8 cellular contexts compared by ENCODE assay signal in the genomic region with DNA sequence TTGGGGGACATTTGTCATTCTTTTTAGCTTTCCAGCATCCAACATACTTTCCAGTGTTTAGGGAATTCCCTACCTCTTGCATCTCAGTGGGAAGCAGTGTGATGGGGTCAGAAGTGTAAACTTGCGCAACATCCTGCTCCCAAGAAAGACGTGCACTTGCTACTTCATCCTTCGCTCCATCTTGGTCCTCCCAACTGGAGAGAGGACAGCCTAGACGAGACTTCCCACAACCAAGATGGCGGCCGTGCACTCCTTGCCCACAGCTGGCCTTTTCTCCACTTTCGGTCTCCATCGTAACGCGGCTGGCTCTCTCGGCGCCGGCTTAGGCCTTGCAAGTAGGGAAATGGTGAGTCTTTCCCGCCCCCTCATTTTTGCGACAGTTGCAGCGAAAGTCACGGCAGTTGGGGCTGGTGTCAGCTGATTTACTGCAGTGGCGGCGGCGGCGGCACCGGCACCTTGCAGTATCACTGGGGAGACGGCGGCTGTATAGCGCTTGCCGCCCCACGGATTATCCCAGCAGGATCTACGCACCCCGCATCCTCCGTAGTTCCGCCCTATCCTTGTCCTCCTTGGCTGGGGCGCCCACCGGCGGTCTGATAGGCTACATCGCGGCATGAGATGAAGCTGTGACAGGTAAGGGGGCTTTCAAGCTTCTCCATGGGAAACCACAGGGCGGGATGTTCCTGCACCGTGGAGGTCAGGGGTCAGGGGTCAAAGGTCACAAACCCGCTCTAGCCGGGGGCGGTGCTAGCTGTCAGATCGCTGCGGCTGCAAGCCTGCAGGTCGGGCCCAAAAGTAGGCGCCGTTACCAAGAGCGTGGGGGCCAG. TPM values are rescaled to one million over a fixed set of nuclear protein-coding genes. Genes with fewer than 3 reads are reported as not detected.
A peak's percentile ranks its signal among the peaks of the same experiment; 100 is the strongest.
DNase-seq lines count a peak whose midpoint lies in the region; ATAC-seq and TF ChIP-seq lines count a peak whose summit lies in the region.

WDR7 (plus strand) TSS at position 416 of the 827 bp plus-strand sequence. CDS start 21,157 bp downstream, outside the sequence.

- H3K27me3 ChIP-seq in H7 (ENCODE audit: control insufficient read depth, insufficient read depth, low read length) = no peaks in the 10 kb centered on the region

- peaks cover 5% of the 10 kb centered on the region for H3K36me3 Mint-ChIP-seq in natural killer cell treated with Interleukin-12 subunit alpha and Interleukin-12 subunit beta and Interleukin-15 and Interleukin-18, amount 100 ng/mL, for 72 hours

- no peaks in the 10 kb centered on the region for H3K27me3 Mint-ChIP-seq in natural killer cell treated with Interleukin-12 subunit alpha and Interleukin-12 subunit beta and Interleukin-15 and Interleukin-18, amount 100 ng/mL, for 72 hours

- ATAC-seq in natural killer cell treated with Interleukin-12 subunit alpha and Interleukin-12 subunit beta and Interleukin-15 and Interleukin-18, amount 100 ng/mL, for 72 hours = peak; percentile 91 to 95
- peak; percentile 94 for ATAC-seq in stimulated activated naive CD8-positive, alpha-beta T cell treated with anti-CD3 and anti-CD28 coated beads, Interleukin-15, Interleukin-2, amounts not matched to agents 100 U/mL and 50 U/mL, for 24 hours

- TF ChIP-seq CTCF in fibroblast of pulmonary artery (IDR thresholded peaks at IDR 0.05; ENCODE audit: low read length, missing control alignments) = no peak

- H3K4me3 ChIP-seq in H7 (ENCODE audit: insufficient read depth, low read depth, low read length) (peak within 1 kb of the TSS; percentile 80), fibroblast of pulmonary artery (replicated peaks; ENCODE audit: low read depth, low read length) (peak within 1 kb of the TSS; percentile 98)

- H3K4me1 Mint-ChIP-seq in natural killer cell treated with Interleukin-12 subunit alpha and Interleukin-12 subunit beta and Interleukin-15 and Interleukin-18, amount 100 ng/mL, for 72 hours (ENCODE audit: low read depth in 2 of 2) = peaks cover 57 to 66% of the 10 kb centered on the region in 2 donors

- H3K4me3 Mint-ChIP-seq in natural killer cell treated with Interleukin-12 subunit alpha and Interleukin-12 subunit beta and Interleukin-15 and Interleukin-18, amount 100 ng/mL, for 72 hours = peak within 1 kb of the TSS; percentile 97

- peak; percentile 98 for DNase-seq in ELF-1 (ENCODE audit: low read depth, low spot score)
- DNase-seq in H7 = peak; percentile 79
- DNase-seq in M059J (ENCODE audit: low read depth) = peak; percentile 98
- peak; percentile 98 for DNase-seq in SHP77 (lab: John Stamatoyannopoulos, UW)
- DNase-seq in activated effector memory CD4-positive, alpha-beta T cell treated with Interleukin-2 at 50 U/mL for 16 hours = peak; percentile 91
- peak; percentile 99 for DNase-seq in fibroblast of pulmonary artery (ENCODE audit: low read depth)
- DNase-seq in natural killer cell treated with Interleukin-12 subunit alpha and Interleukin-12 subunit beta and Interleukin-15 and Interleukin-18, amount 100 ng/mL, for 72 hours (ENCODE audit: low spot score) = peak; percentile 97
- peak; percentile 93 for DNase-seq in stimulated activated naive CD8-positive, alpha-beta T cell treated with anti-CD3 and anti-CD28 coated beads, Interleukin-15, Interleukin-2, amounts not matched to agents 100 U/mL and 50 U/mL, for 24 hours

- H3K9me3 Mint-ChIP-seq in natural killer cell treated with Interleukin-12 subunit alpha and Interleukin-12 subunit beta and Interleukin-15 and Interleukin-18, amount 100 ng/mL, for 72 hours = peaks cover 5% of the 10 kb centered on the region

- peak within 1 kb of the TSS; percentile 93 to 95 for H3K27ac Mint-ChIP-seq in natural killer cell treated with Interleukin-12 subunit alpha and Interleukin-12 subunit beta and Interleukin-15 and Interleukin-18, amount 100 ng/mL, for 72 hours

- no peaks in the 10 kb centered on the region for H3K36me3 ChIP-seq in H7 (replicated peaks; ENCODE audit: control insufficient read depth, insufficient read depth, low read length)

RNA-seq across cellular contexts. Expression of gene WDR7, which starts in this region (rescaled TPM):
- 6.2 and 13.0 TPM in 2 replicates for total RNA-seq in H7 (2014; rRNA removed; shearing (Covaris generic))
- total RNA-seq in M059J (2014; rRNA removed; shearing (Covaris generic)) = 5.2 and 9.8 TPM in 2 replicates
- total RNA-seq in natural killer cell treated with Interleukin-12 subunit alpha and Interleukin-12 subunit beta and Interleukin-15 and Interleukin-18, amount 100 ng/mL, for 72 hours = 10 to 100 TPM; 51.1 to 69.1 TPM

Comparison
In these comparisons a context has a peak if more than half of its experiments do, and no peak if none do; other contexts are left out.
1. Peak in every context shown above with its lines: DNase-seq, ATAC-seq and H3K4me3 ChIP-seq.